ENCODE assay signal across 2 cellular contexts in the genomic region with DNA sequence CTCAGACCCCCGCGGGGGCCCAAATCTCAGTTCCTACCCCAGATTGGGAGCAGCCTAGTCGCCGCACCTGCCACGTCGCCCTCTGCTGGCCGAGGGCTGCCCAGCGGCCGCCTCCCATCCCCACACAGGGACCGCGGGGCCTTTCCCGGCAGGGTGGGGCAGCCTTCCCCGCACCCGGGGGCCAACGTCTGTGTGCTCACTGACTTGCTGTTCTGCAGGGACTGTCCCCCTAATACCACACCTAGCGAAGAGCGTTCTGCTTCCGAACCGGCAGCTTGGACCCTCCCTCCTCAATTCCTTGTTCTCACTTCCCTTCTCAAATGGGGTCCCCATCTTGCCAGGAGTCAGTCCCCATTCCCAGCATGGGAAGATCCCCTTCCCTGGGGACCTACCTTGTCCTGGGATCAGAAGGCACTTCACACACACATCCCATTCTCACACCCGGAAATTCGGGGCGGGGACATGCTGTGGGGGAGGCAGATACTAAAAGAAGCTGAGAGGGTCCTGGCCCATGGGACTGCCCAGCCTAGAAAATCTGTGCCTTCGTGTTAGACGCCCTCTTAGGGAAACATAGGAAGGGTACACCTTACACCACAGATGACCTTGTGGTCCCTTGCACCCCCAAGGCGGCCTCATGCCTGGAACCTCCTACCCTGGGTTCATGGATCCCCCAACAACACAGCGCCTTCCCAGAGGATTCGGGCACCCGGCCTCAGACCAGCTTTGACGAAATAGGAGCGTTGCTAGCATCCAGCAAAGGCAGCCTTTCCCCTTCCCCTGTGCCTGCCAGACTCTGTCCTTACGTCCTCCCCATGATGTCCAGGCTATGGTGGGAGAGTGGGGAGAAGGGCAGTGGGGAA.
TF ChIP-seq lines count a peak whose summit lies in the region.

No MANE protein-coding gene starts in this region.

TF ChIP-seq in GM23338, 12 proteins besides CTCF, POLR2A, EP300 and RAD21:
- TF ChIP-seq STAT1 (IDR thresholded peaks at IDR 0.05; ENCODE audit: unreplicated experiment) (no peak), NANOG (IDR thresholded peaks at IDR 0.05; ENCODE audit: borderline replicate concordance) (no peak), POLR2AphosphoS5 (IDR thresholded peaks at IDR 0.05; ENCODE audit: low read depth) (no peak), JUNB (IDR thresholded peaks at IDR 0.05; ENCODE audit: unreplicated experiment) (no peak), ZNF114 (CRISPR knock-in tag; IDR thresholded peaks at IDR 0.05) (no peak), EZH2 (IDR thresholded peaks at IDR 0.05; ENCODE audit: low read depth, unreplicated experiment) (no peak), ZNF331 (CRISPR knock-in tag; IDR thresholded peaks at IDR 0.05; ENCODE audit: low read depth) (no peak), EZH2phosphoT487 (IDR thresholded peaks at IDR 0.05; ENCODE audit: unreplicated experiment) (no peak), CREB1 (CRISPR knock-in tag; IDR thresholded peaks at IDR 0.05; ENCODE audit: low read depth) (no peak)
- TF ChIP-seq, protein P1, sequence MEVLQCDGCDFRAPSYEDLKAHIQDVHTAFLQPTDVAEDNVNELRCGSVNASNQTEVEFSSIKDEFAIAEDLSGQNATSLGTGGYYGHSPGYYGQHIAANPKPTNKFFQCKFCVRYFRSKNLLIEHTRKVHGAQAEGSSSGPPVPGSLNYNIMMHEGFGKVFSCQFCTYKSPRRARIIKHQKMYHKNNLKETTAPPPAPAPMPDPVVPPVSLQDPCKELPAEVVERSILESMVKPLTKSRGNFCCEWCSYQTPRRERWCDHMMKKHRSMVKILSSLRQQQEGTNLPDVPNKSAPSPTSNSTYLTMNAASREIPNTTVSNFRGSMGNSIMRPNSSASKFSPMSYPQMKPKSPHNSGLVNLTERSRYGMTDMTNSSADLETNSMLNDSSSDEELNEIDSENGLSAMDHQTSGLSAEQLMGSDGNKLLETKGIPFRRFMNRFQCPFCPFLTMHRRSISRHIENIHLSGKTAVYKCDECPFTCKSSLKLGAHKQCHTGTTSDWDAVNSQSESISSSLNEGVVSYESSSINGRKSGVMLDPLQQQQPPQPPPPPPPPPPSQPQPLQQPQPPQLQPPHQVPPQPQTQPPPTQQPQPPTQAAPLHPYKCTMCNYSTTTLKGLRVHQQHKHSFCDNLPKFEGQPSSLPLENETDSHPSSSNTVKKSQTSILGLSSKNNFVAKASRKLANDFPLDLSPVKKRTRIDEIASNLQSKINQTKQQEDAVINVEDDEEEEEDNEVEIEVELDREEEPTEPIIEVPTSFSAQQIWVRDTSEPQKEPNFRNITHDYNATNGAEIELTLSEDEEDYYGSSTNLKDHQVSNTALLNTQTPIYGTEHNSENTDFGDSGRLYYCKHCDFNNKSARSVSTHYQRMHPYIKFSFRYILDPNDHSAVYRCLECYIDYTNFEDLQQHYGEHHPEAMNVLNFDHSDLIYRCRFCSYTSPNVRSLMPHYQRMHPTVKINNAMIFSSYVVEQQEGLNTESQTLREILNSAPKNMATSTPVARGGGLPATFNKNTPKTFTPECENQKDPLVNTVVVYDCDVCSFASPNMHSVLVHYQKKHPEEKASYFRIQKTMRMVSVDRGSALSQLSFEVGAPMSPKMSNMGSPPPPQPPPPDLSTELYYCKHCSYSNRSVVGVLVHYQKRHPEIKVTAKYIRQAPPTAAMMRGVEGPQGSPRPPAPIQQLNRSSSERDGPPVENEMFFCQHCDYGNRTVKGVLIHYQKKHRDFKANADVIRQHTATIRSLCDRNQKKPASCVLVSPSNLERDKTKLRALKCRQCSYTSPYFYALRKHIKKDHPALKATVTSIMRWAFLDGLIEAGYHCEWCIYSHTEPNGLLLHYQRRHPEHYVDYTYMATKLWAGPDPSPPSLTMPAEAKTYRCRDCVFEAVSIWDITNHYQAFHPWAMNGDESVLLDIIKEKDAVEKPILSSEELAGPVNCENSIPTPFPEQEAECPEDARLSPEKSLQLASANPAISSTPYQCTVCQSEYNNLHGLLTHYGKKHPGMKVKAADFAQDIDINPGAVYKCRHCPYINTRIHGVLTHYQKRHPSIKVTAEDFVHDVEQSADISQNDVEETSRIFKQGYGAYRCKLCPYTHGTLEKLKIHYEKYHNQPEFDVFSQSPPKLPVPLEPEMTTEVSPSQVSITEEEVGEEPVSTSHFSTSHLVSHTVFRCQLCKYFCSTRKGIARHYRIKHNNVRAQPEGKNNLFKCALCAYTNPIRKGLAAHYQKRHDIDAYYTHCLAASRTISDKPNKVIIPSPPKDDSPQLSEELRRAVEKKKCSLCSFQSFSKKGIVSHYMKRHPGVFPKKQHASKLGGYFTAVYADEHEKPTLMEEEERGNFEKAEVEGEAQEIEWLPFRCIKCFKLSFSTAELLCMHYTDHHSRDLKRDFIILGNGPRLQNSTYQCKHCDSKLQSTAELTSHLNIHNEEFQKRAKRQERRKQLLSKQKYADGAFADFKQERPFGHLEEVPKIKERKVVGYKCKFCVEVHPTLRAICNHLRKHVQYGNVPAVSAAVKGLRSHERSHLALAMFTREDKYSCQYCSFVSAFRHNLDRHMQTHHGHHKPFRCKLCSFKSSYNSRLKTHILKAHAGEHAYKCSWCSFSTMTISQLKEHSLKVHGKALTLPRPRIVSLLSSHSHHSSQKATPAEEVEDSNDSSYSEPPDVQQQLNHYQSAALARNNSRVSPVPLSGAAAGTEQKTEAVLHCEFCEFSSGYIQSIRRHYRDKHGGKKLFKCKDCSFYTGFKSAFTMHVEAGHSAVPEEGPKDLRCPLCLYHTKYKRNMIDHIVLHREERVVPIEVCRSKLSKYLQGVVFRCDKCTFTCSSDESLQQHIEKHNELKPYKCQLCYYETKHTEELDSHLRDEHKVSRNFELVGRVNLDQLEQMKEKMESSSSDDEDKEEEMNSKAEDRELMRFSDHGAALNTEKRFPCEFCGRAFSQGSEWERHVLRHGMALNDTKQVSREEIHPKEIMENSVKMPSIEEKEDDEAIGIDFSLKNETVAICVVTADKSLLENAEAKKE (CRISPR knock-in tag; IDR thresholded peaks at IDR 0.05): no peak
- TF ChIP-seq, protein P2, sequence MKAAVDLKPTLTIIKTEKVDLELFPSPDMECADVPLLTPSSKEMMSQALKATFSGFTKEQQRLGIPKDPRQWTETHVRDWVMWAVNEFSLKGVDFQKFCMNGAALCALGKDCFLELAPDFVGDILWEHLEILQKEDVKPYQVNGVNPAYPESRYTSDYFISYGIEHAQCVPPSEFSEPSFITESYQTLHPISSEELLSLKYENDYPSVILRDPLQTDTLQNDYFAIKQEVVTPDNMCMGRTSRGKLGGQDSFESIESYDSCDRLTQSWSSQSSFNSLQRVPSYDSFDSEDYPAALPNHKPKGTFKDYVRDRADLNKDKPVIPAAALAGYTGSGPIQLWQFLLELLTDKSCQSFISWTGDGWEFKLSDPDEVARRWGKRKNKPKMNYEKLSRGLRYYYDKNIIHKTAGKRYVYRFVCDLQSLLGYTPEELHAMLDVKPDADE (IDR thresholded peaks at IDR 0.05): no peak

TF ChIP-seq in K562, 482 proteins besides CTCF, POLR2A, EP300 and RAD21 (continues in another document):
- TF ChIP-seq IRF2 (CRISPR knock-in tag; IDR thresholded peaks at IDR 0.05) (no peak), HNRNPK (IDR thresholded peaks at IDR 0.05; ENCODE audit: low read depth, low read length, poor library complexity, severe bottlenecking) (no peak)
- TF ChIP-seq, protein P3, sequence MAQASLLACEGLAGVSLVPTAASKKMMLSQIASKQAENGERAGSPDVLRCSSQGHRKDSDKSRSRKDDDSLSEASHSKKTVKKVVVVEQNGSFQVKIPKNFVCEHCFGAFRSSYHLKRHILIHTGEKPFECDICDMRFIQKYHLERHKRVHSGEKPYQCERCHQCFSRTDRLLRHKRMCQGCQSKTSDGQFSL (CRISPR knock-in tag; IDR thresholded peaks at IDR 0.05): no peak
- TF ChIP-seq, protein P3 (tag; IDR thresholded peaks at IDR 0.05): no peak
- TF ChIP-seq, protein P4, sequence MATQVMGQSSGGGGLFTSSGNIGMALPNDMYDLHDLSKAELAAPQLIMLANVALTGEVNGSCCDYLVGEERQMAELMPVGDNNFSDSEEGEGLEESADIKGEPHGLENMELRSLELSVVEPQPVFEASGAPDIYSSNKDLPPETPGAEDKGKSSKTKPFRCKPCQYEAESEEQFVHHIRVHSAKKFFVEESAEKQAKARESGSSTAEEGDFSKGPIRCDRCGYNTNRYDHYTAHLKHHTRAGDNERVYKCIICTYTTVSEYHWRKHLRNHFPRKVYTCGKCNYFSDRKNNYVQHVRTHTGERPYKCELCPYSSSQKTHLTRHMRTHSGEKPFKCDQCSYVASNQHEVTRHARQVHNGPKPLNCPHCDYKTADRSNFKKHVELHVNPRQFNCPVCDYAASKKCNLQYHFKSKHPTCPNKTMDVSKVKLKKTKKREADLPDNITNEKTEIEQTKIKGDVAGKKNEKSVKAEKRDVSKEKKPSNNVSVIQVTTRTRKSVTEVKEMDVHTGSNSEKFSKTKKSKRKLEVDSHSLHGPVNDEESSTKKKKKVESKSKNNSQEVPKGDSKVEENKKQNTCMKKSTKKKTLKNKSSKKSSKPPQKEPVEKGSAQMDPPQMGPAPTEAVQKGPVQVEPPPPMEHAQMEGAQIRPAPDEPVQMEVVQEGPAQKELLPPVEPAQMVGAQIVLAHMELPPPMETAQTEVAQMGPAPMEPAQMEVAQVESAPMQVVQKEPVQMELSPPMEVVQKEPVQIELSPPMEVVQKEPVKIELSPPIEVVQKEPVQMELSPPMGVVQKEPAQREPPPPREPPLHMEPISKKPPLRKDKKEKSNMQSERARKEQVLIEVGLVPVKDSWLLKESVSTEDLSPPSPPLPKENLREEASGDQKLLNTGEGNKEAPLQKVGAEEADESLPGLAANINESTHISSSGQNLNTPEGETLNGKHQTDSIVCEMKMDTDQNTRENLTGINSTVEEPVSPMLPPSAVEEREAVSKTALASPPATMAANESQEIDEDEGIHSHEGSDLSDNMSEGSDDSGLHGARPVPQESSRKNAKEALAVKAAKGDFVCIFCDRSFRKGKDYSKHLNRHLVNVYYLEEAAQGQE (CRISPR knock-in tag; IDR thresholded peaks at IDR 0.05; ENCODE audit: low read depth): no peak
- TF ChIP-seq, protein P5, sequence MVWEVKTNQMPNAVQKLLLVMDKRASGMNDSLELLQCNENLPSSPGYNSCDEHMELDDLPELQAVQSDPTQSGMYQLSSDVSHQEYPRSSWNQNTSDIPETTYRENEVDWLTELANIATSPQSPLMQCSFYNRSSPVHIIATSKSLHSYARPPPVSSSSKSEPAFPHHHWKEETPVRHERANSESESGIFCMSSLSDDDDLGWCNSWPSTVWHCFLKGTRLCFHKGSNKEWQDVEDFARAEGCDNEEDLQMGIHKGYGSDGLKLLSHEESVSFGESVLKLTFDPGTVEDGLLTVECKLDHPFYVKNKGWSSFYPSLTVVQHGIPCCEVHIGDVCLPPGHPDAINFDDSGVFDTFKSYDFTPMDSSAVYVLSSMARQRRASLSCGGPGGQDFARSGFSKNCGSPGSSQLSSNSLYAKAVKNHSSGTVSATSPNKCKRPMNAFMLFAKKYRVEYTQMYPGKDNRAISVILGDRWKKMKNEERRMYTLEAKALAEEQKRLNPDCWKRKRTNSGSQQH (CRISPR knock-in tag; IDR thresholded peaks at IDR 0.05): no peak
- TF ChIP-seq, protein P6, sequence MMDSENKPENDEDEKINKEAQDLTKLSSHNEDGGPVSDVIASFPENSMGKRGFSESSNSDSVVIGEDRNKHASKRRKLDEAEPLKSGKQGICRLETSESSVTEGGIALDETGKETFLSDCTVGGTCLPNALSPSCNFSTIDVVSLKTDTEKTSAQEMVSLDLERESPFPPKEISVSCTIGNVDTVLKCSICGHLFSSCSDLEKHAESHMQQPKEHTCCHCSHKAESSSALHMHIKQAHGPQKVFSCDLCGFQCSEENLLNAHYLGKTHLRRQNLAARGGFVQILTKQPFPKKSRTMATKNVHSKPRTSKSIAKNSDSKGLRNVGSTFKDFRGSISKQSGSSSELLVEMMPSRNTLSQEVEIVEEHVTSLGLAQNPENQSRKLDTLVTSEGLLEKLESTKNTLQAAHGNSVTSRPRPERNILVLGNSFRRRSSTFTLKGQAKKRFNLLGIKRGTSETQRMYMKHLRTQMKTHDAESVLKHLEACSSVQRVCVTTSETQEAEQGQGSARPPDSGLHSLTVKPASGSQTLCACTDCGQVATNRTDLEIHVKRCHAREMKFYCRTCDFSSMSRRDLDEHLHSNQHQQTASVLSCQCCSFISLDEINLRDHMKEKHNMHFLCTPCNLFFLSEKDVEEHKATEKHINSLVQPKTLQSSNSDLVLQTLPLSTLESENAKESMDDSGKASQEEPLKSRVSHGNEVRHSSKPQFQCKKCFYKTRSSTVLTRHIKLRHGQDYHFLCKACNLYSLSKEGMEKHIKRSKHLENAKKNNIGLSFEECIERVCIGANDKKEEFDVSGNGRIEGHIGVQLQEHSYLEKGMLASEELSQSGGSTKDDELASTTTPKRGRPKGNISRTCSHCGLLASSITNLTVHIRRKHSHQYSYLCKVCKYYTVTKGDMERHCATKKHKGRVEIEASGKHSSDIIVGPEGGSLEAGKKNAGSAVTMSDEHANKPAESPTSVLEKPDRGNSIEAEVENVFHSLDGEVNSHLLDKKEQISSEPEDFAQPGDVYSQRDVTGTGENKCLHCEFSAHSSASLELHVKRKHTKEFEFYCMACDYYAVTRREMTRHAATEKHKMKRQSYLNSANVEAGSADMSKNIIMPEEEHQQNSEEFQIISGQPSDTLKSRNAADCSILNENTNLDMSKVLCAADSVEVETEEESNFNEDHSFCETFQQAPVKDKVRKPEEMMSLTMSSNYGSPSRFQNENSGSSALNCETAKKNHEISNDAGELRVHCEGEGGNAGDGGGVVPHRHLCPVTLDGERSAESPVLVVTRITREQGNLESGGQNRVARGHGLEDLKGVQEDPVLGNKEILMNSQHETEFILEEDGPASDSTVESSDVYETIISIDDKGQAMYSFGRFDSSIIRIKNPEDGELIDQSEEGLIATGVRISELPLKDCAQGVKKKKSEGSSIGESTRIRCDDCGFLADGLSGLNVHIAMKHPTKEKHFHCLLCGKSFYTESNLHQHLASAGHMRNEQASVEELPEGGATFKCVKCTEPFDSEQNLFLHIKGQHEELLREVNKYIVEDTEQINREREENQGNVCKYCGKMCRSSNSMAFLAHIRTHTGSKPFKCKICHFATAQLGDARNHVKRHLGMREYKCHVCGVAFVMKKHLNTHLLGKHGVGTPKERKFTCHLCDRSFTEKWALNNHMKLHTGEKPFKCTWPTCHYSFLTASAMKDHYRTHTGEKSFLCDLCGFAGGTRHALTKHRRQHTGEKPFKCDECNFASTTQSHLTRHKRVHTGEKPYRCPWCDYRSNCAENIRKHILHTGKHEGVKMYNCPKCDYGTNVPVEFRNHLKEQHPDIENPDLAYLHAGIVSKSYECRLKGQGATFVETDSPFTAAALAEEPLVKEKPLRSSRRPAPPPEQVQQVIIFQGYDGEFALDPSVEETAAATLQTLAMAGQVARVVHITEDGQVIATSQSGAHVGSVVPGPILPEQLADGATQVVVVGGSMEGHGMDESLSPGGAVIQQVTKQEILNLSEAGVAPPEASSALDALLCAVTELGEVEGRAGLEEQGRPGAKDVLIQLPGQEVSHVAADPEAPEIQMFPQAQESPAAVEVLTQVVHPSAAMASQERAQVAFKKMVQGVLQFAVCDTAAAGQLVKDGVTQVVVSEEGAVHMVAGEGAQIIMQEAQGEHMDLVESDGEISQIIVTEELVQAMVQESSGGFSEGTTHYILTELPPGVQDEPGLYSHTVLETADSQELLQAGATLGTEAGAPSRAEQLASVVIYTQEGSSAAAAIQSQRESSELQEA (IDR thresholded peaks at IDR 0.05; ENCODE audit: low read depth): no peak
- TF ChIP-seq, protein P7, sequence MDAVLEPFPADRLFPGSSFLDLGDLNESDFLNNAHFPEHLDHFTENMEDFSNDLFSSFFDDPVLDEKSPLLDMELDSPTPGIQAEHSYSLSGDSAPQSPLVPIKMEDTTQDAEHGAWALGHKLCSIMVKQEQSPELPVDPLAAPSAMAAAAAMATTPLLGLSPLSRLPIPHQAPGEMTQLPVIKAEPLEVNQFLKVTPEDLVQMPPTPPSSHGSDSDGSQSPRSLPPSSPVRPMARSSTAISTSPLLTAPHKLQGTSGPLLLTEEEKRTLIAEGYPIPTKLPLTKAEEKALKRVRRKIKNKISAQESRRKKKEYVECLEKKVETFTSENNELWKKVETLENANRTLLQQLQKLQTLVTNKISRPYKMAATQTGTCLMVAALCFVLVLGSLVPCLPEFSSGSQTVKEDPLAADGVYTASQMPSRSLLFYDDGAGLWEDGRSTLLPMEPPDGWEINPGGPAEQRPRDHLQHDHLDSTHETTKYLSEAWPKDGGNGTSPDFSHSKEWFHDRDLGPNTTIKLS (IDR thresholded peaks at IDR 0.05; ENCODE audit: borderline replicate concordance, low read depth): no peak
